ENCODE assay signal across 8 cellular contexts in the genomic region with DNA sequence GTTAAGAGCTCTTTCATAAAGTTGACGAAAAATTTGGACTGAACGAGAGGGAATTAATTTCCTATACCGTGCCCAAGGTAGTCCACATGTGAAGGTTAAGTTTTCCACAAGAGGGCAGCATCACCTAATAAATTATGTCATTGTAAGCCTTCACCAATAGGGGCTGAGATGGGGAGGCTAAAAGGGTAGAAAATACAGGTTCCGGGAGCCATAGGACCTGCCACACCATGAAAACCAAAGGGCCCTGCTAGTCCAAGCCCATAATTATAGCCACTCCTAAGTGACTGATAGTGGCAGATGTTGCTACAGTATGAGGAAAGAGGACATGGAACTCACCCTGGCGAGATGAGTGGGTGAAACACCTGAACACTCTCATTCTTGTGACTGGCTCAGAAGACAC.
DNase-seq lines count a peak whose midpoint lies in the region; ATAC-seq, FAIRE-seq and TF ChIP-seq lines count a peak whose summit lies in the region.

No MANE protein-coding gene starts in this region.

- peak; percentile 38 for TF ChIP-seq CTCF in bronchial epithelial cell (IDR thresholded peaks at IDR 0.05; ENCODE audit: insufficient read depth, low read length, severe bottlenecking)
- TF ChIP-seq CTCF in right lobe of liver (IDR thresholded peaks at IDR 0.05) = peak; percentile 69 to 76 (median 72)

- DNase-seq in NCI-H2029 treated with DMSO at 0.1 percent for 48 hours (lab: John Stamatoyannopoulos, UW) (peak; percentile 2), NCI-H2029 (lab: John Stamatoyannopoulos, UW) (no peak), NOMO-1 (lab: John Stamatoyannopoulos, UW; ENCODE audit: unreplicated experiment in 2 of 2) (peak; percentile 45 to 71), bronchial epithelial cell (ENCODE audit: low read depth) (peak; percentile 35), right lobe of liver (no peak), T-helper 9 cell (no peak)

- peak; percentile 80 for ATAC-seq in GM19035 (IDR thresholded peaks at IDR 0.05; ENCODE audit: unreplicated experiment)
- peak; percentile 91 for ATAC-seq in HG03280 (IDR thresholded peaks at IDR 0.05; ENCODE audit: unreplicated experiment)
- ATAC-seq in right lobe of liver = peak; percentile 77 to 85 (median 83)

- no peak for FAIRE-seq in bronchial epithelial cell (lab: Jason Lieb, UNC)

- H3K4me3 ChIP-seq in bronchial epithelial cell (ENCODE audit: low read depth, low read length) = no peak overlapping the region
- H3K4me3 ChIP-seq in right lobe of liver = no peak overlapping the region

- no peak for TF ChIP-seq POLR2A in right lobe of liver (IDR thresholded peaks at IDR 0.05)

- no peak overlapping the region for H3K27ac ChIP-seq in right lobe of liver

- 3% methylated on average over 4 of the region's 5 CpGs for WGBS in right lobe of liver (ENCODE audit: insufficient coverage, low coverage, low lambda C conversion rate, missing lambda C conversion rate)

- H3K27me3 ChIP-seq in bronchial epithelial cell (ENCODE audit: control insufficient read depth, insufficient read depth, low read length) (no peaks in the 10 kb centered on the region), right lobe of liver (peaks cover 0 to 4% of the 10 kb centered on the region in 2 donors)

- H3K36me3 ChIP-seq in bronchial epithelial cell (ENCODE audit: control insufficient read depth, insufficient read depth, low read length) (no peaks in the 10 kb centered on the region), right lobe of liver (no peaks in the 10 kb centered on the region)

- intact Hi-C loops in right lobe of liver (cut with DNase I) = no loop called here

- no peaks in the 10 kb centered on the region for H3K4me1 ChIP-seq in right lobe of liver

- H3K9me3 ChIP-seq in right lobe of liver = no peaks in the 10 kb centered on the region

Comparison
In these comparisons a context has a peak if more than half of its experiments do, and no peak if none do; other contexts are left out.
1. DNase-seq: peak in NCI-H2029 treated with DMSO at 0.1 percent for 48 hours (single experiment), NOMO-1 (2 of 2) and bronchial epithelial cell (single experiment); none in NCI-H2029 (single experiment), right lobe of liver (0 of 3) and T-helper 9 cell (single experiment).
2. Peak in every context shown above with its lines, with median percentiles within 50 percentile points of each other: ATAC-seq.